Comparison of ENCODE assay signal across 18 cellular contexts in genomic region chr17:65799869-65800268, GRCh38.
"Had no signal": no experiment of that assay in that cellular context is flagged by ENCODE, and none has a peak within 500 bp of the region (broad histone marks: within the 10 kb centered on the region; RNA-seq: fewer than 3 reads in every experiment).

No MANE protein-coding gene starts in this region.

- H3K27ac ChIP-seq: body of pancreas, dorsolateral prefrontal cortex, left ventricle myocardium inferior, sigmoid colon, tibial artery had no signal

- H3K4me1 ChIP-seq: body of pancreas, left ventricle myocardium inferior, sigmoid colon, tibial artery had no signal

- H3K27me3 Mint-ChIP-seq: activated B cell treated with CpG ODN at 0.5 μM for 24 hours; activated naive CD8-positive, alpha-beta T cell treated with anti-CD3 and anti-CD28 coated beads, Interleukin-2, amount 10 ng/mL, durations not matched to agents 7 days and 5 days had no signal

- H3K27me3 ChIP-seq: body of pancreas, dorsolateral prefrontal cortex, sigmoid colon, tibial artery had no signal

- H3K4me3 ChIP-seq: body of pancreas, dorsolateral prefrontal cortex, left ventricle myocardium inferior, sigmoid colon, tibial artery had no signal

- H3K4me1 Mint-ChIP-seq: activated B cell treated with CpG ODN at 0.5 μM for 24 hours; activated naive CD8-positive, alpha-beta T cell treated with anti-CD3 and anti-CD28 coated beads, Interleukin-2, amount 10 ng/mL, durations not matched to agents 7 days and 5 days; immature natural killer cell; nephron; stimulated activated naive B cell treated with anti-CD40 and anti-IgM and Interleukin-4, amounts not matched to agents 10 μg/mL and 1 μg/mL and 100 μg/mL, for 72 hours had no signal

- DNase-seq: activated B cell treated with CpG ODN at 0.5 μM for 24 hours; activated naive CD8-positive, alpha-beta T cell treated with anti-CD3 and anti-CD28 coated beads, Interleukin-2, amount 10 ng/mL, durations not matched to agents 7 days and 5 days; body of pancreas; caudate nucleus; dorsolateral prefrontal cortex; immature natural killer cell; kidney glomerular epithelial cell; left ventricle myocardium inferior; mammary epithelial cell; midbrain; nucleus accumbens; sigmoid colon; SK-N-SH; stimulated activated naive B cell treated with anti-CD40 and anti-IgM and Interleukin-4, amounts not matched to agents 10 μg/mL and 1 μg/mL and 100 μg/mL, for 72 hours; T-helper 9 cell; tibial artery had no signal

- ATAC-seq: body of pancreas had no signal

- H3K4me2 ChIP-seq: SK-N-SH had no signal

- FAIRE-seq: colon had no signal

- H3K36me3 ChIP-seq: left ventricle myocardium inferior, sigmoid colon, tibial artery had no signal

- H3K36me3 Mint-ChIP-seq: activated naive CD8-positive, alpha-beta T cell treated with anti-CD3 and anti-CD28 coated beads, Interleukin-2, amount 10 ng/mL, durations not matched to agents 7 days and 5 days; immature natural killer cell had no signal

- H3K9ac ChIP-seq: SK-N-SH had no signal

- H3K4me3 Mint-ChIP-seq: activated B cell treated with CpG ODN at 0.5 μM for 24 hours; activated naive CD8-positive, alpha-beta T cell treated with anti-CD3 and anti-CD28 coated beads, Interleukin-2, amount 10 ng/mL, durations not matched to agents 7 days and 5 days; immature natural killer cell; nephron; stimulated activated naive B cell treated with anti-CD40 and anti-IgM and Interleukin-4, amounts not matched to agents 10 μg/mL and 1 μg/mL and 100 μg/mL, for 72 hours had no signal
